8 cellular contexts compared by ENCODE assay signal in genomic region chr3:32569540-32570425, GRCh38. TPM values are rescaled to one million over a fixed set of nuclear protein-coding genes. Genes with fewer than 3 reads are reported as not detected.
DNase-seq lines count a peak whose midpoint lies in the region; ATAC-seq lines count a peak whose summit lies in the region.

No MANE protein-coding gene starts in this region.

- in situ Hi-C loops in Caki2 (cut with HindIII; ENCODE audit: low pct_unique_long_range_greater_than_20kb, low sequenced_read_pairs): no loop called here
- in situ Hi-C loops in SK-MEL-5 (cut with HindIII; ENCODE audit: low pct_unique_long_range_greater_than_20kb, low sequenced_read_pairs): no loop called here

- peak; percentile 50 for DNase-seq in Caki2 (ENCODE audit: low read depth)
- DNase-seq in SK-MEL-5 (ENCODE audit: low read depth, low spot score): peak; percentile 52
- DNase-seq in hepatic stellate cell (ENCODE audit: low spot score): peak; percentile 49
- peak; percentile 58 for DNase-seq in putamen (ENCODE audit: low spot score)
- DNase-seq in GM19240 (ENCODE audit: insufficient read length, low spot score): no peak

- H3K27ac ChIP-seq in angular gyrus (ENCODE audit: low read depth, low read length): peak overlapping the region; percentile 96

- ATAC-seq in GM19455 (IDR thresholded peaks at IDR 0.05; ENCODE audit: unreplicated experiment): peak; percentile 63
- peak; percentile 33 for ATAC-seq in HG03521 (IDR thresholded peaks at IDR 0.05; ENCODE audit: unreplicated experiment)

RNA-seq across cellular contexts. Expression of gene DYNC1LI1, which starts 0.9 kb away (rescaled TPM):
- 41.1 and 58.4 TPM in 2 replicates for total RNA-seq in Caki2 (2014; rRNA removed; shearing (Covaris generic); ENCODE audit: low replicate concordance)
- 49.6 and 50.2 TPM in 2 replicates for total RNA-seq in SK-MEL-5 (2014; rRNA removed; shearing (Covaris generic))
- polyA plus RNA-seq in SK-MEL-5 (2015; cell fraction: cytosol; rRNA removed): 37.9 and 40.5 TPM in 2 replicates
- 19.8 and 27.1 TPM in 2 replicates for polyA plus RNA-seq in SK-MEL-5 (2015; cell fraction: nucleus; rRNA removed)
